In the genomic region with DNA sequence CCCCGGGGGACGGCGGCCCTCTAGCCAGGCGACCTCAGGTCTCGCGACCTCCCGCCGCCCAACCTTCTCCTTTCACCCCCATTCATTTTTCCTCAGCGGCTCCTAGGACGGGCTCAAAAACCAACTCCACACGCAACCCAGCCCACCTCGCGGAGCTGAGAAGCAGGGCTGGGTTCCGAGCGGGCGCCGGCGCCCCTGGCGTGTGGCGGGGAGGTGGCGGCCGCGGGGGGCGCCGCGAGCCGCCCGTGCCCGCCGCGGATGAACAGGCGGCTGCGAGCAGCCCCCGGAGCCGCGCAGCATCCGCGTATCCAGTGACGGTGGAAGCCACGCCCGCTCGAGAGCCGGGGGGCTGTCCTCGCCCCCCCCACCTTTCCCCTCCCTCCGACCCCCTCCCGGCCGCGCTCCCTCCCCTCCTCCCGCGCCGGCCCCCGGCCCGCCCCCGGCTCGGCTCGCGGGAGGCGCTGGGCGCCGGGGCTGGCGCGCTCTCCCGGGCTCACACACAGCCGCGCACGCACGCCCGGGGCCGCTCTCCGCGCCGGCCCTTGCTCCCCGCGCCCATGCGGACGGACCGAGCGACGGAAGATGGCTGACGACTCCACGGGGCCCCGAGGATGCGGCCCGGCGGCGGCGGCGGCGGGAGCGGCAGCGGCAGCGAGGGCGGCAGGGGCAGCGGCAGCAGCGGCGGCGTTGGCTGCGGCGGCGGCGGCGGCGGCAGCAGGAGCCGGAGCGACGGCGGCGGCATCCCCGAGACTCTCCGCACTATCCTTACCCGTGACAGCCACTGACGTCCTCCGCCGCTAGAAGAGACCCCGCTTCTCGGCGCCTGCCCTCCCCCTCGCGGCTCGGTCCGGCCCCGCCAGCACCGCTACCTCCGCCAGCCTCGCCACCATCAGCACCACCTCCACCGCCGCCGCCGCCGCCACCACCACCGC, we compare ENCODE assay signal across 8 cellular contexts. TPM values are rescaled to one million over a fixed set of nuclear protein-coding genes. Genes with fewer than 3 reads are reported as not detected.
DNase-seq lines count a peak whose midpoint lies in the region; ATAC-seq, FAIRE-seq and TF ChIP-seq lines count a peak whose summit lies in the region.

TSS of gene SOBP (plus strand) at position 482 of the 932 bp plus-strand sequence. CDS start 500 bp downstream, outside the sequence.

- DNase-seq in D721Med (ENCODE audit: insufficient read length, low spot score): peak; percentile 27
- peak; percentile 92 for DNase-seq in H7
- DNase-seq in NCI-H345 treated with DMSO at 0.1 percent for 48 hours (lab: John Stamatoyannopoulos, UW; ENCODE audit: unreplicated experiment): peak; percentile 48
- DNase-seq in activated CD8-positive, alpha-beta memory T cell treated with anti-CD3 and anti-CD28 coated beads, Interleukin-2, amount 50 U/mL, for 48 hours: peak; percentile 75

- H3K36me3 ChIP-seq in H7 (replicated peaks; ENCODE audit: control insufficient read depth, insufficient read depth, low read length) (no peaks in the 10 kb centered on the region), esophagus (ENCODE audit: control insufficient read depth in 2 of 2, insufficient read depth in 2 of 2, low read length in 1 of 2) (no peaks in the 10 kb centered on the region), stomach smooth muscle (ENCODE audit: control insufficient read depth in 2 of 2, insufficient read depth in 2 of 2, low read length in 2 of 2) (no peaks in the 10 kb centered on the region)

- 0 to 1% methylated on average over 68 to 131 of the region's 131 CpGs for WGBS in esophagus, 2 donors

- peak within 1 kb of the TSS; percentile 73 for H3K4me3 ChIP-seq in H7 (ENCODE audit: insufficient read depth, low read depth, low read length)
- H3K4me3 ChIP-seq in esophagus (ENCODE audit: low read depth in 1 of 2, low read length in 2 of 2): peak within 1 kb of the TSS; percentile 53 to 69
- H3K4me3 ChIP-seq in mononuclear cell (ENCODE audit: low read length): peak within 1 kb of the TSS; percentile 40
- peak within 1 kb of the TSS; percentile 77 to 88 for H3K4me3 ChIP-seq in stomach smooth muscle (ENCODE audit: low read length in 2 of 2)

- ATAC-seq in GM18520 (IDR thresholded peaks at IDR 0.05; ENCODE audit: unreplicated experiment): no peak

- no peak for TF ChIP-seq CTCF in D721Med (IDR thresholded peaks at IDR 0.05; ENCODE audit: insufficient read depth, missing control alignments)

- H3K27me3 ChIP-seq in H7 (ENCODE audit: control insufficient read depth, insufficient read depth, low read length) (peaks cover 59% of the 10 kb centered on the region), esophagus (ENCODE audit: control insufficient read depth in 1 of 2, insufficient read depth in 2 of 2, low read length in 2 of 2) (no peaks in the 10 kb centered on the region), mononuclear cell (ENCODE audit: insufficient read depth, low read length) (peaks cover 91% of the 10 kb centered on the region), stomach smooth muscle (ENCODE audit: control insufficient read depth in 1 of 2, insufficient read depth in 2 of 2, low read length in 2 of 2) (no peaks in the 10 kb centered on the region)

- no peak for FAIRE-seq in D721Med (lab: Jason Lieb, UNC)

- peak within 1 kb of the TSS; percentile 78 to 84 for H3K9ac ChIP-seq in stomach smooth muscle (ENCODE audit: low read length in 2 of 2)

- H3K27ac ChIP-seq in esophagus (ENCODE audit: low read depth in 2 of 2, low read length in 1 of 2): peak within 1 kb of the TSS; percentile 58 to 68
- peak within 1 kb of the TSS; percentile 66 for H3K27ac ChIP-seq in stomach smooth muscle (ENCODE audit: low read length)

- H3K4me1 ChIP-seq in esophagus (ENCODE audit: control insufficient read depth in 2 of 2, insufficient read depth in 2 of 2, low read length in 1 of 2) (peaks cover 0 to 2% of the 10 kb centered on the region in 2 donors), mononuclear cell (ENCODE audit: insufficient read depth, low read length) (peaks cover 29% of the 10 kb centered on the region), stomach smooth muscle (ENCODE audit: control insufficient read depth, insufficient read depth, low read length) (peaks cover 29% of the 10 kb centered on the region)

- no peaks in the 10 kb centered on the region for H3K9me3 ChIP-seq in esophagus (ENCODE audit: control insufficient read depth in 2 of 2, insufficient read depth in 1 of 2, low read depth in 1 of 2, low read length in 1 of 2)
- H3K9me3 ChIP-seq in mononuclear cell (ENCODE audit: low read depth, low read length): no peaks in the 10 kb centered on the region
- no peaks in the 10 kb centered on the region for H3K9me3 ChIP-seq in stomach smooth muscle (ENCODE audit: control insufficient read depth in 2 of 2, low read length in 2 of 2)

RNA-seq across cellular contexts. Expression of gene SOBP, which starts in this region (rescaled TPM):
- total RNA-seq in H7 (2014; rRNA removed; shearing (Covaris generic)): 1.3 and 6.8 TPM in 2 replicates
- polyA plus RNA-seq in esophagus: under 1 TPM; 0.59 to 0.84 TPM
- 0.10 TPM for total RNA-seq in mononuclear cell

Comparison
In these comparisons a context has a peak if more than half of its experiments do, and no peak if none do; other contexts are left out.
1. DNase-seq: peak in every context shown above with its lines; median percentile 92 in H7; 75 in activated CD8-positive, alpha-beta memory T cell treated with anti-CD3 and anti-CD28 coated beads, Interleukin-2, amount 50 U/mL, for 48 hours; 48 in NCI-H345 treated with DMSO at 0.1 percent for 48 hours; 27 in D721Med.